Comparison of ENCODE assay signal across 7 cellular contexts in genomic region chr12:74538491-74539258, GRCh38. TPM values are rescaled to one million over a fixed set of nuclear protein-coding genes. Genes with fewer than 3 reads are reported as not detected.
A peak's percentile ranks its signal among the peaks of the same experiment; 100 is the strongest.
DNase-seq lines count a peak whose midpoint lies in the region; ATAC-seq and TF ChIP-seq lines count a peak whose summit lies in the region.

No MANE protein-coding gene starts in this region.

- H3K27ac ChIP-seq in coronary artery (peak overlapping the region; percentile 90 to 96), thyroid gland (peak overlapping the region; percentile 90 to 96 (median 92))

- ATAC-seq in GM18505 (IDR thresholded peaks at IDR 0.05; ENCODE audit: unreplicated experiment) (peak; percentile 25), HG02798 (IDR thresholded peaks at IDR 0.05; ENCODE audit: poor library complexity, unreplicated experiment) (peak; percentile 16), memory B cell (ENCODE audit: low read depth) (peak; percentile 30)

- H3K36me3 Mint-ChIP-seq in memory B cell, result peaks cover 17% of the 10 kb centered on the region

- no peaks in the 10 kb centered on the region for H3K27me3 Mint-ChIP-seq in memory B cell

- H3K4me3 ChIP-seq in coronary artery (peak overlapping the region; percentile 76), thyroid gland (replicated peaks in 1 of 3) (peak overlapping the region; percentile 2 to 83 (median 71))

- TF ChIP-seq CTCF in coronary artery (IDR thresholded peaks at IDR 0.05) (no peak), thyroid gland (IDR thresholded peaks at IDR 0.05) (no peak)

- H3K9me3 ChIP-seq in thyroid gland, result no peaks in the 10 kb centered on the region

- intact Hi-C loops in thyroid gland (cut with DNase I), result no loop called here

- H3K9me3 Mint-ChIP-seq in memory B cell, result no peaks in the 10 kb centered on the region

- no peaks in the 10 kb centered on the region for H3K27me3 ChIP-seq in thyroid gland

- H3K4me3 Mint-ChIP-seq in memory B cell, result peak overlapping the region; percentile 86

- 23 to 24% methylated on average over 7 of the region's 7 CpGs for WGBS in thyroid gland, 2 donors

- H3K36me3 ChIP-seq in thyroid gland, result no peaks in the 10 kb centered on the region

- H3K4me1 Mint-ChIP-seq in memory B cell, result peaks cover 37% of the 10 kb centered on the region

- TF ChIP-seq POLR2A in GM18505 (IDR thresholded peaks at IDR 0.05; ENCODE audit: borderline replicate concordance, extremely low read depth, insufficient read depth, insufficient read length) (no peak), thyroid gland (IDR thresholded peaks at IDR 0.05) (no peak)

- DNase-seq in T follicular helper cell (ENCODE audit: low read depth), result peak; percentile 25
- DNase-seq in coronary artery (ENCODE audit: low spot score), result no peak
- peak; percentile 31 to 45 for DNase-seq in memory B cell (ENCODE audit: low spot score in 2 of 2)
- peak; percentile 16 to 31 for DNase-seq in thyroid gland
- DNase-seq in NCI-H2196 (lab: John Stamatoyannopoulos, UW; ENCODE audit: unreplicated experiment), result no peak

- H3K4me1 ChIP-seq in thyroid gland, result peaks cover 19 to 33% of the 10 kb centered on the region in 2 donors

- H3K27ac Mint-ChIP-seq in memory B cell, result peak overlapping the region; percentile 99

RNA-seq across cellular contexts. Expression of gene ATXN7L3B, which starts 1.0 kb away (rescaled TPM):
- total RNA-seq in thyroid gland, result 10 to 100 TPM; 35.1 to 42.7 (median 38.1) TPM

Comparison
In these comparisons a context has a peak if more than half of its experiments do, and no peak if none do; other contexts are left out.
1. DNase-seq: peak in T follicular helper cell (single experiment), memory B cell (2 of 2) and thyroid gland (2 of 2); none in coronary artery (single experiment) and NCI-H2196 (single experiment).
2. Peak in every context shown above with its lines, with median percentiles within 50 percentile points of each other: ATAC-seq.